Comparison of ENCODE assay signal across 1 cellular context in the genomic region with DNA sequence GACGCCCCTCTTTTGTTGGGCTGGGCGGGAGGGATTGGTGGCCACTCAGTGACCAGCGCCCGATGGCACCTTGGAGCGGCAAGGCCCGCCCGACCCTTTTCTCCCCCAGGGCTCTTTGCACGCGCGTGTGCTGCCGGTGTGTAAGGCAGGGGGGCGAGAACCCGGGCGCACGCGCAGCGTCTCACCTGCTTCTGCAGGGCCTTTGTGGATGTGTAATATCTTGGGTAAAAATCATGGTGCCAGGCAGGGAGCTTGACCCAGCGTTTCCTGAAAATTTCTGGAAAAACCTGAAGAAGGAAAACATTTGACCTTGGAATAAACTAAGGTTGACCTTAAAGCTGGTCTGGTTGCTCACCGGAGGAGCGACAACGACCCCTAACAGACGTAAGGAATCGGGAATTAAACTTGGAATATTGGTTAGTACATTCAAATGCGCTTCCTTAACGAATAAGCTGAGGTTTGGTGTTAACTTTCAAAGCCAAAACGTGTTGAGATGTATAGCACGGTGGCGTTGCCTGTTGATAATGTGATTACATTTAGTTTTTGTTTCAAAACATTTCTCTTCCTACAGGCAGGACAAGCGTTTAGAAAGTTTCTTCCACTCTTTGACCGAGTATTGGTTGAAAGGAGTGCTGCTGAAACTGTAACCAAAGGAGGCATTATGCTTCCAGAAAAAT.
TF ChIP-seq lines count a peak whose summit lies in the region.

No MANE protein-coding gene starts in this region.

TF ChIP-seq in HepG2, 621 proteins besides CTCF, POLR2A, EP300 and RAD21 (continued from another document and continues in another):
- no peak for TF ChIP-seq ZBTB4 (CRISPR knock-in tag; IDR thresholded peaks at IDR 0.05; ENCODE audit: borderline replicate concordance)
- TF ChIP-seq NFYB (CRISPR knock-in tag; IDR thresholded peaks at IDR 0.05), result no peak
- 0 out of 2 replicates have a peak, but pooled peaks have one; percentile 54 for TF ChIP-seq ZSCAN12 (CRISPR knock-in tag; IDR thresholded peaks at IDR 0.05)
- TF ChIP-seq HMG20A (CRISPR knock-in tag; IDR thresholded peaks at IDR 0.05; ENCODE audit: borderline replicate concordance), result no peak
- TF ChIP-seq MTA3 (CRISPR knock-in tag; IDR thresholded peaks at IDR 0.05), result no peak
- TF ChIP-seq, protein P1, sequence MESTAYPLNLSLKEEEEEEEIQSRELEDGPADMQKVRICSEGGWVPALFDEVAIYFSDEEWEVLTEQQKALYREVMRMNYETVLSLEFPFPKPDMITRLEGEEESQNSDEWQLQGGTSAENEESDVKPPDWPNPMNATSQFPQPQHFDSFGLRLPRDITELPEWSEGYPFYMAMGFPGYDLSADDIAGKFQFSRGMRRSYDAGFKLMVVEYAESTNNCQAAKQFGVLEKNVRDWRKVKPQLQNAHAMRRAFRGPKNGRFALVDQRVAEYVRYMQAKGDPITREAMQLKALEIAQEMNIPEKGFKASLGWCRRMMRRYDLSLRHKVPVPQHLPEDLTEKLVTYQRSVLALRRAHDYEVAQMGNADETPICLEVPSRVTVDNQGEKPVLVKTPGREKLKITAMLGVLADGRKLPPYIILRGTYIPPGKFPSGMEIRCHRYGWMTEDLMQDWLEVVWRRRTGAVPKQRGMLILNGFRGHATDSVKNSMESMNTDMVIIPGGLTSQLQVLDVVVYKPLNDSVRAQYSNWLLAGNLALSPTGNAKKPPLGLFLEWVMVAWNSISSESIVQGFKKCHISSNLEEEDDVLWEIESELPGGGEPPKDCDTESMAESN (CRISPR knock-in tag; conservative IDR thresholded peaks at IDR 0.05), result 0 out of 2 replicates have a peak, but pooled peaks have one; percentile 6
- no peak for TF ChIP-seq THYN1 (CRISPR knock-in tag; IDR thresholded peaks at IDR 0.05; ENCODE audit: borderline replicate concordance, low read depth)
- no peak for TF ChIP-seq KDM5A (IDR thresholded peaks at IDR 0.05; ENCODE audit: borderline replicate concordance, low read length)
- no peak for TF ChIP-seq JUN (CRISPR knock-in tag; IDR thresholded peaks at IDR 0.05)
- no peak for TF ChIP-seq PATZ1 (CRISPR knock-in tag; IDR thresholded peaks at IDR 0.05)
- no peak; the same call in 1 of the 2 replicates for TF ChIP-seq KDM4B (CRISPR knock-in tag; IDR thresholded peaks at IDR 0.05)
- no peak for TF ChIP-seq GABPA (IDR thresholded peaks at IDR 0.05; ENCODE audit: low read depth, low read length)
- TF ChIP-seq GABPA (CRISPR knock-in tag; IDR thresholded peaks at IDR 0.05; ENCODE audit: low read depth), result no peak
- TF ChIP-seq ZNF746 (CRISPR knock-in tag; IDR thresholded peaks at IDR 0.05), result no peak
- no peak for TF ChIP-seq ZNF121 (CRISPR knock-in tag; IDR thresholded peaks at IDR 0.05)
- 0 out of 2 replicates have a peak, but pooled peaks have one; percentile 46 for TF ChIP-seq ZNF234 (CRISPR knock-in tag; conservative IDR thresholded peaks at IDR 0.05)
- TF ChIP-seq ZNF891 (CRISPR knock-in tag; IDR thresholded peaks at IDR 0.05), result no peak
- TF ChIP-seq MXD1 (CRISPR knock-in tag; IDR thresholded peaks at IDR 0.05), result no peak
- no peak for TF ChIP-seq ZNF576 (CRISPR knock-in tag; IDR thresholded peaks at IDR 0.05)
- TF ChIP-seq ZNF34 (CRISPR knock-in tag; IDR thresholded peaks at IDR 0.05; ENCODE audit: borderline replicate concordance), result no peak
- TF ChIP-seq ZNF761 (CRISPR knock-in tag; conservative IDR thresholded peaks at IDR 0.05), result no peak
- no peak for TF ChIP-seq SALL1 (CRISPR knock-in tag; IDR thresholded peaks at IDR 0.05)
- TF ChIP-seq ZNF564 (CRISPR knock-in tag; IDR thresholded peaks at IDR 0.05), result 0 out of 2 replicates have a peak, but pooled peaks have one; percentile 48
- no peak for TF ChIP-seq SNAPC4 (CRISPR knock-in tag; IDR thresholded peaks at IDR 0.05)
- TF ChIP-seq CAMTA2 (CRISPR knock-in tag; IDR thresholded peaks at IDR 0.05; ENCODE audit: borderline replicate concordance), result no peak
- TF ChIP-seq NFKBIZ (CRISPR knock-in tag; IDR thresholded peaks at IDR 0.05), result no peak
- TF ChIP-seq ARID2 (CRISPR knock-in tag; IDR thresholded peaks at IDR 0.05; ENCODE audit: borderline replicate concordance), result no peak
- peak; percentile 48; the same call in 1 of the 2 replicates for TF ChIP-seq PHF8 (CRISPR knock-in tag; IDR thresholded peaks at IDR 0.05)
- no peak for TF ChIP-seq ZNF615 (CRISPR knock-in tag; IDR thresholded peaks at IDR 0.05; ENCODE audit: borderline replicate concordance)
- TF ChIP-seq ZNF782 (CRISPR knock-in tag; IDR thresholded peaks at IDR 0.05; ENCODE audit: borderline replicate concordance), result no peak; the same call in 1 of the 2 replicates
- no peak for TF ChIP-seq USF2 (IDR thresholded peaks at IDR 0.05; ENCODE audit: low read depth, low read length)
- no peak for TF ChIP-seq USF2 (CRISPR knock-in tag; IDR thresholded peaks at IDR 0.05; ENCODE audit: borderline replicate concordance)
- no peak for TF ChIP-seq ZNF235 (CRISPR knock-in tag; IDR thresholded peaks at IDR 0.05; ENCODE audit: borderline replicate concordance)
- peak; percentile 62; the same call in 1 of the 2 replicates for TF ChIP-seq ZFP37 (CRISPR knock-in tag; IDR thresholded peaks at IDR 0.05; ENCODE audit: borderline replicate concordance)
- no peak for TF ChIP-seq CENPT (CRISPR knock-in tag; IDR thresholded peaks at IDR 0.05; ENCODE audit: low read depth)
- TF ChIP-seq, protein P2, sequence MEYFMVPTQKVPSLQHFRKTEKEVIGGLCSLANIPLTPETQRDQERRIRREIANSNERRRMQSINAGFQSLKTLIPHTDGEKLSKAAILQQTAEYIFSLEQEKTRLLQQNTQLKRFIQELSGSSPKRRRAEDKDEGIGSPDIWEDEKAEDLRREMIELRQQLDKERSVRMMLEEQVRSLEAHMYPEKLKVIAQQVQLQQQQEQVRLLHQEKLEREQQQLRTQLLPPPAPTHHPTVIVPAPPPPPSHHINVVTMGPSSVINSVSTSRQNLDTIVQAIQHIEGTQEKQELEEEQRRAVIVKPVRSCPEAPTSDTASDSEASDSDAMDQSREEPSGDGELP (IDR thresholded peaks at IDR 0.05; ENCODE audit: borderline replicate concordance, low read depth), result no peak
- TF ChIP-seq CENPX (CRISPR knock-in tag; IDR thresholded peaks at IDR 0.05), result no peak
- TF ChIP-seq ATF7-NPFF (CRISPR knock-in tag; IDR thresholded peaks at IDR 0.05; ENCODE audit: low read depth), result no peak
- TF ChIP-seq CBX5 (CRISPR knock-in tag; IDR thresholded peaks at IDR 0.05; ENCODE audit: borderline replicate concordance), result no peak
- TF ChIP-seq REPIN1 (CRISPR knock-in tag; IDR thresholded peaks at IDR 0.05; ENCODE audit: borderline replicate concordance, low read depth), result no peak
- TF ChIP-seq ZNF878 (CRISPR knock-in tag; IDR thresholded peaks at IDR 0.05), result no peak
- TF ChIP-seq, protein P3, sequence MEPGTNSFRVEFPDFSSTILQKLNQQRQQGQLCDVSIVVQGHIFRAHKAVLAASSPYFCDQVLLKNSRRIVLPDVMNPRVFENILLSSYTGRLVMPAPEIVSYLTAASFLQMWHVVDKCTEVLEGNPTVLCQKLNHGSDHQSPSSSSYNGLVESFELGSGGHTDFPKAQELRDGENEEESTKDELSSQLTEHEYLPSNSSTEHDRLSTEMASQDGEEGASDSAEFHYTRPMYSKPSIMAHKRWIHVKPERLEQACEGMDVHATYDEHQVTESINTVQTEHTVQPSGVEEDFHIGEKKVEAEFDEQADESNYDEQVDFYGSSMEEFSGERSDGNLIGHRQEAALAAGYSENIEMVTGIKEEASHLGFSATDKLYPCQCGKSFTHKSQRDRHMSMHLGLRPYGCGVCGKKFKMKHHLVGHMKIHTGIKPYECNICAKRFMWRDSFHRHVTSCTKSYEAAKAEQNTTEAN (CRISPR knock-in tag; conservative IDR thresholded peaks at IDR 0.05), result peak; percentile 100
- no peak for TF ChIP-seq ZNF431 (CRISPR knock-in tag; IDR thresholded peaks at IDR 0.05; ENCODE audit: borderline replicate concordance, low read depth)
- no peak for TF ChIP-seq ZNF75D (CRISPR knock-in tag; IDR thresholded peaks at IDR 0.05; ENCODE audit: borderline replicate concordance)
- no peak for TF ChIP-seq YEATS2 (CRISPR knock-in tag; IDR thresholded peaks at IDR 0.05; ENCODE audit: borderline replicate concordance)
